8 cellular contexts compared by ENCODE assay signal in genomic region chr9:5799314-5799713, GRCh38. TPM values are rescaled to one million over a fixed set of nuclear protein-coding genes. Genes with fewer than 3 reads are reported as not detected.
DNase-seq lines count a peak whose midpoint lies in the region; ATAC-seq and TF ChIP-seq lines count a peak whose summit lies in the region.

No MANE protein-coding gene starts in this region.

- intact Hi-C loops in activated CD4-positive, alpha-beta T cell treated with anti-CD3 and anti-CD28 coated beads, Interleukin-2, amount 10 ng/mL, durations not matched to agents 24 days and 14 days (cut with micrococcal nuclease), result loop anchor here (2.0 to 5.0 kb wide), 2 partner anchors 33 to 253 kb away; partner anchors contain the start of gene ERMP1
- intact Hi-C loops in lower lobe of right lung (cut with DNase I), result no loop called here

- H3K27ac ChIP-seq in lower lobe of right lung, result no peak overlapping the region

- H3K4me3 ChIP-seq in cardiac fibroblast (replicated peaks in 1 of 2; ENCODE audit: low read depth in 2 of 2, low read length in 2 of 2) (no peak overlapping the region), lower lobe of right lung (peak overlapping the region; percentile 14)

- no peak overlapping the region for H3K27ac Mint-ChIP-seq in activated CD4-positive, alpha-beta T cell treated with anti-CD3 and anti-CD28 coated beads, Interleukin-2, amount 10 ng/mL, durations not matched to agents 24 days and 14 days

- peaks cover 21% of the 10 kb centered on the region for H3K36me3 ChIP-seq in lower lobe of right lung

- peaks cover 4% of the 10 kb centered on the region for H3K4me1 ChIP-seq in lower lobe of right lung

- peaks cover 44% of the 10 kb centered on the region for H3K36me3 Mint-ChIP-seq in activated CD4-positive, alpha-beta T cell treated with anti-CD3 and anti-CD28 coated beads, Interleukin-2, amount 10 ng/mL, durations not matched to agents 24 days and 14 days (ENCODE audit: low read depth)

- TF ChIP-seq CTCF in cardiac fibroblast (IDR thresholded peaks at IDR 0.05; ENCODE audit: low read depth, low read length) (peak; percentile 85), lower lobe of right lung (IDR thresholded peaks at IDR 0.05) (peak; percentile 53)

- H3K27me3 Mint-ChIP-seq in activated CD4-positive, alpha-beta T cell treated with anti-CD3 and anti-CD28 coated beads, Interleukin-2, amount 10 ng/mL, durations not matched to agents 24 days and 14 days, result no peaks in the 10 kb centered on the region

- DNase-seq in activated CD4-positive, alpha-beta T cell treated with anti-CD3 and anti-CD28 coated beads, Interleukin-2, amount 10 ng/mL, durations not matched to agents 24 days and 14 days, result peak; percentile 63
- no peak for DNase-seq in activated CD4-positive, alpha-beta T cell treated with anti-CD3 and anti-CD28 coated beads, Interleukin-2, amount 50 U/mL, for 1 hour
- DNase-seq in NCI-H2196 (lab: John Stamatoyannopoulos, UW; ENCODE audit: unreplicated experiment), result peak; percentile 81
- peak; percentile 73 to 75 for DNase-seq in cardiac fibroblast (ENCODE audit: low read depth in 2 of 2)
- DNase-seq in lower lobe of right lung, result no peak
- DNase-seq in activated T-cell treated with anti-CD3 and anti-CD28 coated beads, Interleukin-2, amount 50 U/mL, for 1 hour, result no peak

- H3K4me3 Mint-ChIP-seq in activated CD4-positive, alpha-beta T cell treated with anti-CD3 and anti-CD28 coated beads, Interleukin-2, amount 10 ng/mL, durations not matched to agents 24 days and 14 days, result no peak overlapping the region

- H3K27me3 ChIP-seq in lower lobe of right lung (ENCODE audit: low read depth), result no peaks in the 10 kb centered on the region

- peaks cover 14% of the 10 kb centered on the region for H3K4me1 Mint-ChIP-seq in activated CD4-positive, alpha-beta T cell treated with anti-CD3 and anti-CD28 coated beads, Interleukin-2, amount 10 ng/mL, durations not matched to agents 24 days and 14 days

- H3K9me3 Mint-ChIP-seq in activated CD4-positive, alpha-beta T cell treated with anti-CD3 and anti-CD28 coated beads, Interleukin-2, amount 10 ng/mL, durations not matched to agents 24 days and 14 days, result no peaks in the 10 kb centered on the region

- peak in 1 of 2 donors; percentile 37 for ATAC-seq in lower lobe of right lung
- ATAC-seq in GM21367 (IDR thresholded peaks at IDR 0.05; ENCODE audit: unreplicated experiment), result no peak
- ATAC-seq in GM21723 (IDR thresholded peaks at IDR 0.05; ENCODE audit: unreplicated experiment), result no peak

- no peaks in the 10 kb centered on the region for H3K9me3 ChIP-seq in lower lobe of right lung

RNA-seq across cellular contexts. Expression of gene ERMP1, which starts 33.6 kb away (rescaled TPM):
- total RNA-seq in activated CD4-positive, alpha-beta T cell treated with anti-CD3 and anti-CD28 coated beads, Interleukin-2, amount 10 ng/mL, durations not matched to agents 24 days and 14 days, result 17.3 and 18.0 TPM in 2 replicates
- total RNA-seq in lower lobe of right lung, result 26.2 TPM

Comparison
In these comparisons a context has a peak if more than half of its experiments do, and no peak if none do; other contexts are left out.
1. DNase-seq: peak in activated CD4-positive, alpha-beta T cell treated with anti-CD3 and anti-CD28 coated beads, Interleukin-2, amount 10 ng/mL, durations not matched to agents 24 days and 14 days (single experiment), NCI-H2196 (single experiment) and cardiac fibroblast (2 of 2); none in activated CD4-positive, alpha-beta T cell treated with anti-CD3 and anti-CD28 coated beads, Interleukin-2, amount 50 U/mL, for 1 hour (single experiment), lower lobe of right lung (single experiment) and activated T-cell treated with anti-CD3 and anti-CD28 coated beads, Interleukin-2, amount 50 U/mL, for 1 hour (single experiment).